In the genomic region with DNA sequence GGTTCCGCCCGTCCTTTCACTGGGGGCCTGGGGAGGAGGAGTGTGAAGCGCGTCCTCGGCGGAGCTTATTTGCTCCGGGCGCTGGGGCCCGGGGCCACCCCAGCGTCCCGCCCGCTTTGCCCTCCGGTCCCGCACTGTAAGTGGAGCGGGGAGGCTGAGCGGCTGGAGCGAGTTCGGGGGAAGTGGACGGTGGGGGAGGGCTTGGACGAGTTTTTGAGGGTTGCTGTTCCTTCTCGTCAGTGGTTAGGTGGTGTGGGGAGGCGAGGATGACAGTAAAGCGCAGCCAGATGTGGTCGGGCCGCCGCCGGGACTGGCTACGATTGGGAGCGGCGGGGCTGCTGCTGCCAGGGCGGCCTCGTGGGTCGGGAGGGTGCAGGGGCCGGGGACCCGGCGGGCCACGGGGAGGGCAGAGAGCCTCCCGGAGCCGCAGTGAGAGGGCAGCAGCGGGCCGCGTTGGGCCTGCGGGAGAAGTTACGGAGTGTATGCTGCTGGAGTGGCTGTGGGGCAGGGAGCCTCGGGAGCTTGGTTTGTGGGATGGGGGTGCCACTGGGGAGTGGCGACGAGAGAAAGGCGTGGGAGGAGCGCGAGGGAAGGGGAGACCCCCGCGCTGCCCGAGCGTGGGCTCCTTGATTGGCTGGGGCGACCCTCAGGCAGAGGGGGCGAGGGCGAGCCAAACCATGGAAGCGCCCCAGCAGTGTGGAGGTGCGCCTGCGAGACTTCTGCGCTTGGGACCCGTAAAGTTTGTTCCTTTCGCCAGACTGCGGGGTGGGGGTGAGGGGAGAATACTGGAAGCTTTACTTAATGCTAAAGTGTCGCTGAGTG, we compare ENCODE assay signal across 1 cellular context.
A peak's percentile ranks its signal among the peaks of the same experiment; 100 is the strongest.
TF ChIP-seq lines count a peak whose summit lies in the region.

No MANE protein-coding gene starts in this region.

TF ChIP-seq in HepG2, 621 proteins besides CTCF, POLR2A, EP300 and RAD21 (continued from another document):
- TF ChIP-seq, protein P1, sequence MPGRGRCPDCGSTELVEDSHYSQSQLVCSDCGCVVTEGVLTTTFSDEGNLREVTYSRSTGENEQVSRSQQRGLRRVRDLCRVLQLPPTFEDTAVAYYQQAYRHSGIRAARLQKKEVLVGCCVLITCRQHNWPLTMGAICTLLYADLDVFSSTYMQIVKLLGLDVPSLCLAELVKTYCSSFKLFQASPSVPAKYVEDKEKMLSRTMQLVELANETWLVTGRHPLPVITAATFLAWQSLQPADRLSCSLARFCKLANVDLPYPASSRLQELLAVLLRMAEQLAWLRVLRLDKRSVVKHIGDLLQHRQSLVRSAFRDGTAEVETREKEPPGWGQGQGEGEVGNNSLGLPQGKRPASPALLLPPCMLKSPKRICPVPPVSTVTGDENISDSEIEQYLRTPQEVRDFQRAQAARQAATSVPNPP (CRISPR knock-in tag; IDR thresholded peaks at IDR 0.05), result no peak
- no peak for TF ChIP-seq CHD4 (IDR thresholded peaks at IDR 0.05; ENCODE audit: borderline replicate concordance, low read length)
- peak; percentile 18; the same call in 1 of the 2 replicates for TF ChIP-seq ZNF768 (CRISPR knock-in tag; IDR thresholded peaks at IDR 0.05)
- no peak for TF ChIP-seq EEA1 (CRISPR knock-in tag; IDR thresholded peaks at IDR 0.05; ENCODE audit: borderline replicate concordance)
- peak; percentile 60 for TF ChIP-seq AGO2 (optimal IDR thresholded peaks at IDR 0.05; ENCODE audit: low read depth, low read length)
- TF ChIP-seq SRSF1 (optimal IDR thresholded peaks at IDR 0.05; ENCODE audit: low read depth, low read length), result peak; percentile 15
- no peak for TF ChIP-seq ARNT (IDR thresholded peaks at IDR 0.05)
- TF ChIP-seq, protein P2, sequence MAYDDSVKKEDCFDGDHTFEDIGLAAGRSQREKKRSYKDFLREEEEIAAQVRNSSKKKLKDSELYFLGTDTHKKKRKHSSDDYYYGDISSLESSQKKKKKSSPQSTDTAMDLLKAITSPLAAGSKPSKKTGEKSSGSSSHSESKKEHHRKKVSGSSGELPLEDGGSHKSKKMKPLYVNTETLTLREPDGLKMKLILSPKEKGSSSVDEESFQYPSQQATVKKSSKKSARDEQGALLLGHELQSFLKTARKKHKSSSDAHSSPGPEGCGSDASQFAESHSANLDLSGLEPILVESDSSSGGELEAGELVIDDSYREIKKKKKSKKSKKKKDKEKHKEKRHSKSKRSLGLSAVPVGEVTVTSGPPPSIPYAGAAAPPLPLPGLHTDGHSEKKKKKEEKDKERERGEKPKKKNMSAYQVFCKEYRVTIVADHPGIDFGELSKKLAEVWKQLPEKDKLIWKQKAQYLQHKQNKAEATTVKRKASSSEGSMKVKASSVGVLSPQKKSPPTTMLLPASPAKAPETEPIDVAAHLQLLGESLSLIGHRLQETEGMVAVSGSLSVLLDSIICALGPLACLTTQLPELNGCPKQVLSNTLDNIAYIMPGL (CRISPR knock-in tag; IDR thresholded peaks at IDR 0.05; ENCODE audit: borderline replicate concordance in 1 of 2, low read depth in 1 of 2), result peak in 1 of 2 experiments; percentile 50; a peak in 1 of 4 replicates
- peak; percentile 54 for TF ChIP-seq HNRNPLL (IDR thresholded peaks at IDR 0.05; ENCODE audit: low read depth, low read length, poor library complexity, severe bottlenecking)
- TF ChIP-seq, protein P3, sequence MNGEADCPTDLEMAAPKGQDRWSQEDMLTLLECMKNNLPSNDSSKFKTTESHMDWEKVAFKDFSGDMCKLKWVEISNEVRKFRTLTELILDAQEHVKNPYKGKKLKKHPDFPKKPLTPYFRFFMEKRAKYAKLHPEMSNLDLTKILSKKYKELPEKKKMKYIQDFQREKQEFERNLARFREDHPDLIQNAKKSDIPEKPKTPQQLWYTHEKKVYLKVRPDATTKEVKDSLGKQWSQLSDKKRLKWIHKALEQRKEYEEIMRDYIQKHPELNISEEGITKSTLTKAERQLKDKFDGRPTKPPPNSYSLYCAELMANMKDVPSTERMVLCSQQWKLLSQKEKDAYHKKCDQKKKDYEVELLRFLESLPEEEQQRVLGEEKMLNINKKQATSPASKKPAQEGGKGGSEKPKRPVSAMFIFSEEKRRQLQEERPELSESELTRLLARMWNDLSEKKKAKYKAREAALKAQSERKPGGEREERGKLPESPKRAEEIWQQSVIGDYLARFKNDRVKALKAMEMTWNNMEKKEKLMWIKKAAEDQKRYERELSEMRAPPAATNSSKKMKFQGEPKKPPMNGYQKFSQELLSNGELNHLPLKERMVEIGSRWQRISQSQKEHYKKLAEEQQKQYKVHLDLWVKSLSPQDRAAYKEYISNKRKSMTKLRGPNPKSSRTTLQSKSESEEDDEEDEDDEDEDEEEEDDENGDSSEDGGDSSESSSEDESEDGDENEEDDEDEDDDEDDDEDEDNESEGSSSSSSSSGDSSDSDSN (CRISPR knock-in tag; IDR thresholded peaks at IDR 0.05), result peak; percentile 32; the same call in 1 of the 2 replicates
- TF ChIP-seq PHF8 (CRISPR knock-in tag; IDR thresholded peaks at IDR 0.05), result peak; percentile 48; the same call in 1 of the 2 replicates
- TF ChIP-seq HIVEP1 (CRISPR knock-in tag; IDR thresholded peaks at IDR 0.05), result 0 out of 2 replicates have a peak, but pooled peaks have one; percentile 36
- TF ChIP-seq ZNF264 (CRISPR knock-in tag; IDR thresholded peaks at IDR 0.05), result no peak
- peak; percentile 26; the same call in 1 of the 2 replicates for TF ChIP-seq KDM5B (CRISPR knock-in tag; IDR thresholded peaks at IDR 0.05; ENCODE audit: borderline replicate concordance)
- TF ChIP-seq ISL2 (CRISPR knock-in tag; IDR thresholded peaks at IDR 0.05), result no peak
- TF ChIP-seq, protein P4, sequence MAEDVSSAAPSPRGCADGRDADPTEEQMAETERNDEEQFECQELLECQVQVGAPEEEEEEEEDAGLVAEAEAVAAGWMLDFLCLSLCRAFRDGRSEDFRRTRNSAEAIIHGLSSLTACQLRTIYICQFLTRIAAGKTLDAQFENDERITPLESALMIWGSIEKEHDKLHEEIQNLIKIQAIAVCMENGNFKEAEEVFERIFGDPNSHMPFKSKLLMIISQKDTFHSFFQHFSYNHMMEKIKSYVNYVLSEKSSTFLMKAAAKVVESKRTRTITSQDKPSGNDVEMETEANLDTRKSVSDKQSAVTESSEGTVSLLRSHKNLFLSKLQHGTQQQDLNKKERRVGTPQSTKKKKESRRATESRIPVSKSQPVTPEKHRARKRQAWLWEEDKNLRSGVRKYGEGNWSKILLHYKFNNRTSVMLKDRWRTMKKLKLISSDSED (CRISPR knock-in tag; IDR thresholded peaks at IDR 0.05), result no peak
- TF ChIP-seq, protein P5, sequence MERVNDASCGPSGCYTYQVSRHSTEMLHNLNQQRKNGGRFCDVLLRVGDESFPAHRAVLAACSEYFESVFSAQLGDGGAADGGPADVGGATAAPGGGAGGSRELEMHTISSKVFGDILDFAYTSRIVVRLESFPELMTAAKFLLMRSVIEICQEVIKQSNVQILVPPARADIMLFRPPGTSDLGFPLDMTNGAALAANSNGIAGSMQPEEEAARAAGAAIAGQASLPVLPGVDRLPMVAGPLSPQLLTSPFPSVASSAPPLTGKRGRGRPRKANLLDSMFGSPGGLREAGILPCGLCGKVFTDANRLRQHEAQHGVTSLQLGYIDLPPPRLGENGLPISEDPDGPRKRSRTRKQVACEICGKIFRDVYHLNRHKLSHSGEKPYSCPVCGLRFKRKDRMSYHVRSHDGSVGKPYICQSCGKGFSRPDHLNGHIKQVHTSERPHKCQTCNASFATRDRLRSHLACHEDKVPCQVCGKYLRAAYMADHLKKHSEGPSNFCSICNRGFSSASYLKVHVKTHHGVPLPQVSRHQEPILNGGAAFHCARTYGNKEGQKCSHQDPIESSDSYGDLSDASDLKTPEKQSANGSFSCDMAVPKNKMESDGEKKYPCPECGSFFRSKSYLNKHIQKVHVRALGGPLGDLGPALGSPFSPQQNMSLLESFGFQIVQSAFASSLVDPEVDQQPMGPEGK (CRISPR knock-in tag; IDR thresholded peaks at IDR 0.05), result 0 out of 2 replicates have a peak, but pooled peaks have one; percentile 1
- TF ChIP-seq, protein P6, sequence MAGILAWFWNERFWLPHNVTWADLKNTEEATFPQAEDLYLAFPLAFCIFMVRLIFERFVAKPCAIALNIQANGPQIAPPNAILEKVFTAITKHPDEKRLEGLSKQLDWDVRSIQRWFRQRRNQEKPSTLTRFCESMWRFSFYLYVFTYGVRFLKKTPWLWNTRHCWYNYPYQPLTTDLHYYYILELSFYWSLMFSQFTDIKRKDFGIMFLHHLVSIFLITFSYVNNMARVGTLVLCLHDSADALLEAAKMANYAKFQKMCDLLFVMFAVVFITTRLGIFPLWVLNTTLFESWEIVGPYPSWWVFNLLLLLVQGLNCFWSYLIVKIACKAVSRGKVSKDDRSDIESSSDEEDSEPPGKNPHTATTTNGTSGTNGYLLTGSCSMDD (CRISPR knock-in tag; IDR thresholded peaks at IDR 0.05), result no peak
- peak; percentile 17; the same call in 1 of the 2 replicates for TF ChIP-seq ZFX (CRISPR knock-in tag; IDR thresholded peaks at IDR 0.05; ENCODE audit: low read depth)
- TF ChIP-seq, protein P7, sequence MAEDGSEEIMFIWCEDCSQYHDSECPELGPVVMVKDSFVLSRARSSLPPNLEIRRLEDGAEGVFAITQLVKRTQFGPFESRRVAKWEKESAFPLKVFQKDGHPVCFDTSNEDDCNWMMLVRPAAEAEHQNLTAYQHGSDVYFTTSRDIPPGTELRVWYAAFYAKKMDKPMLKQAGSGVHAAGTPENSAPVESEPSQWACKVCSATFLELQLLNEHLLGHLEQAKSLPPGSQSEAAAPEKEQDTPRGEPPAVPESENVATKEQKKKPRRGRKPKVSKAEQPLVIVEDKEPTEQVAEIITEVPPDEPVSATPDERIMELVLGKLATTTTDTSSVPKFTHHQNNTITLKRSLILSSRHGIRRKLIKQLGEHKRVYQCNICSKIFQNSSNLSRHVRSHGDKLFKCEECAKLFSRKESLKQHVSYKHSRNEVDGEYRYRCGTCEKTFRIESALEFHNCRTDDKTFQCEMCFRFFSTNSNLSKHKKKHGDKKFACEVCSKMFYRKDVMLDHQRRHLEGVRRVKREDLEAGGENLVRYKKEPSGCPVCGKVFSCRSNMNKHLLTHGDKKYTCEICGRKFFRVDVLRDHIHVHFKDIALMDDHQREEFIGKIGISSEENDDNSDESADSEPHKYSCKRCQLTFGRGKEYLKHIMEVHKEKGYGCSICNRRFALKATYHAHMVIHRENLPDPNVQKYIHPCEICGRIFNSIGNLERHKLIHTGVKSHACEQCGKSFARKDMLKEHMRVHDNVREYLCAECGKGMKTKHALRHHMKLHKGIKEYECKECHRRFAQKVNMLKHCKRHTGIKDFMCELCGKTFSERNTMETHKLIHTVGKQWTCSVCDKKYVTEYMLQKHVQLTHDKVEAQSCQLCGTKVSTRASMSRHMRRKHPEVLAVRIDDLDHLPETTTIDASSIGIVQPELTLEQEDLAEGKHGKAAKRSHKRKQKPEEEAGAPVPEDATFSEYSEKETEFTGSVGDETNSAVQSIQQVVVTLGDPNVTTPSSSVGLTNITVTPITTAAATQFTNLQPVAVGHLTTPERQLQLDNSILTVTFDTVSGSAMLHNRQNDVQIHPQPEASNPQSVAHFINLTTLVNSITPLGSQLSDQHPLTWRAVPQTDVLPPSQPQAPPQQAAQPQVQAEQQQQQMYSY (CRISPR knock-in tag; IDR thresholded peaks at IDR 0.05), result 0 out of 2 replicates have a peak, but pooled peaks have one; percentile 46
- TF ChIP-seq, protein P8, sequence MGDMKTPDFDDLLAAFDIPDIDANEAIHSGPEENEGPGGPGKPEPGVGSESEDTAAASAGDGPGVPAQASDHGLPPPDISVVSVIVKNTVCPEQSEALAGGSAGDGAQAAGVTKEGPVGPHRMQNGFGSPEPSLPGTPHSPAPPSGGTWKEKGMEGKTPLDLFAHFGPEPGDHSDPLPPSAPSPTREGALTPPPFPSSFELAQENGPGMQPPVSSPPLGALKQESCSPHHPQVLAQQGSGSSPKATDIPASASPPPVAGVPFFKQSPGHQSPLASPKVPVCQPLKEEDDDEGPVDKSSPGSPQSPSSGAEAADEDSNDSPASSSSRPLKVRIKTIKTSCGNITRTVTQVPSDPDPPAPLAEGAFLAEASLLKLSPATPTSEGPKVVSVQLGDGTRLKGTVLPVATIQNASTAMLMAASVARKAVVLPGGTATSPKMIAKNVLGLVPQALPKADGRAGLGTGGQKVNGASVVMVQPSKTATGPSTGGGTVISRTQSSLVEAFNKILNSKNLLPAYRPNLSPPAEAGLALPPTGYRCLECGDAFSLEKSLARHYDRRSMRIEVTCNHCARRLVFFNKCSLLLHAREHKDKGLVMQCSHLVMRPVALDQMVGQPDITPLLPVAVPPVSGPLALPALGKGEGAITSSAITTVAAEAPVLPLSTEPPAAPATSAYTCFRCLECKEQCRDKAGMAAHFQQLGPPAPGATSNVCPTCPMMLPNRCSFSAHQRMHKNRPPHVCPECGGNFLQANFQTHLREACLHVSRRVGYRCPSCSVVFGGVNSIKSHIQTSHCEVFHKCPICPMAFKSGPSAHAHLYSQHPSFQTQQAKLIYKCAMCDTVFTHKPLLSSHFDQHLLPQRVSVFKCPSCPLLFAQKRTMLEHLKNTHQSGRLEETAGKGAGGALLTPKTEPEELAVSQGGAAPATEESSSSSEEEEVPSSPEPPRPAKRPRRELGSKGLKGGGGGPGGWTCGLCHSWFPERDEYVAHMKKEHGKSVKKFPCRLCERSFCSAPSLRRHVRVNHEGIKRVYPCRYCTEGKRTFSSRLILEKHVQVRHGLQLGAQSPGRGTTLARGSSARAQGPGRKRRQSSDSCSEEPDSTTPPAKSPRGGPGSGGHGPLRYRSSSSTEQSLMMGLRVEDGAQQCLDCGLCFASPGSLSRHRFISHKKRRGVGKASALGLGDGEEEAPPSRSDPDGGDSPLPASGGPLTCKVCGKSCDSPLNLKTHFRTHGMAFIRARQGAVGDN (CRISPR knock-in tag; IDR thresholded peaks at IDR 0.05), result peak; percentile 51; the same call in 1 of the 2 replicates
- TF ChIP-seq, protein P9, sequence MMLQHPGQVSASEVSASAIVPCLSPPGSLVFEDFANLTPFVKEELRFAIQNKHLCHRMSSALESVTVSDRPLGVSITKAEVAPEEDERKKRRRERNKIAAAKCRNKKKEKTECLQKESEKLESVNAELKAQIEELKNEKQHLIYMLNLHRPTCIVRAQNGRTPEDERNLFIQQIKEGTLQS (CRISPR knock-in tag; IDR thresholded peaks at IDR 0.05), result 0 out of 2 replicates have a peak, but pooled peaks have one; percentile 19
- no peak for TF ChIP-seq HOXA9 (CRISPR knock-in tag; IDR thresholded peaks at IDR 0.05; ENCODE audit: borderline replicate concordance)
- TF ChIP-seq CBFB (CRISPR knock-in tag; IDR thresholded peaks at IDR 0.05), result 0 out of 2 replicates have a peak, but pooled peaks have one; percentile 26
- peak; percentile 8 for TF ChIP-seq TAF15 (IDR thresholded peaks at IDR 0.05; ENCODE audit: low read depth, low read length, poor library complexity, severe bottlenecking)
- TF ChIP-seq ZFP36L1 (CRISPR knock-in tag; IDR thresholded peaks at IDR 0.05), result no peak
- TF ChIP-seq MTF2 (CRISPR knock-in tag; IDR thresholded peaks at IDR 0.05; ENCODE audit: borderline replicate concordance), result 0 out of 2 replicates have a peak, but pooled peaks have one; percentile 24
- TF ChIP-seq JARID2 (CRISPR knock-in tag; IDR thresholded peaks at IDR 0.05; ENCODE audit: insufficient replicate concordance), result no peak
- peak; percentile 49 for TF ChIP-seq STAG1 (CRISPR knock-in tag; IDR thresholded peaks at IDR 0.05)
